ENCODE assay signal across 10 cellular contexts in genomic region chr22:21939392-21940319, GRCh38. TPM values are rescaled to one million over a fixed set of nuclear protein-coding genes. Genes with fewer than 3 reads are reported as not detected.
A peak's percentile ranks its signal among the peaks of the same experiment; 100 is the strongest.
DNase-seq lines count a peak whose midpoint lies in the region; ATAC-seq and TF ChIP-seq lines count a peak whose summit lies in the region.
"Had no signal": no experiment of that assay in that cellular context is flagged by ENCODE, and none has a peak within 500 bp of the region (broad histone marks: within the 10 kb centered on the region; RNA-seq: fewer than 3 reads in every experiment).

No MANE protein-coding gene starts in this region.

- H3K27ac ChIP-seq in DND-41 (ENCODE audit: low read length) (no peak overlapping the region; the same call in 1 of the 2 replicates), SJCRH30 (peak overlapping the region; percentile 99), psoas muscle (peak overlapping the region; percentile 84)

- peaks cover 23% of the 10 kb centered on the region for H3K36me3 ChIP-seq in DND-41 (ENCODE audit: insufficient read depth, low read length)
- H3K36me3 ChIP-seq in SJCRH30: peaks cover 11% of the 10 kb centered on the region
- H3K36me3 ChIP-seq in psoas muscle (ENCODE audit: insufficient read depth in 1 of 2, low read depth in 1 of 2): peaks cover 0 to 27% of the 10 kb centered on the region in 2 donors

- 60 to 64% (median 64%) methylated on average over 16 of the region's 16 CpGs for WGBS in psoas muscle, 3 donors

- no peaks in the 10 kb centered on the region for H3K79me2 ChIP-seq in DND-41 (ENCODE audit: insufficient read depth, low read length)

- intact Hi-C loops in psoas muscle (cut with DNase I): loop anchor here (2.0 to 5.0 kb wide), 4 partner anchors 13 to 227 kb away; partner anchors contain the start of genes PPM1F (in 2 of the 2) and MAPK1 (in 1 of the 2)

- H3K4me3 ChIP-seq in DND-41 (ENCODE audit: low read depth in 1 of 2, low read length in 2 of 2) (no peak overlapping the region), SJCRH30 (no peak overlapping the region), fibroblast of mammary gland (ENCODE audit: control insufficient read depth, low read depth, low read length) (no peak overlapping the region), psoas muscle (peak overlapping the region; percentile 59)

- TF ChIP-seq CTCF in DND-41 (IDR thresholded peaks at IDR 0.05; ENCODE audit: borderline replicate concordance, extremely low read depth, low read length, poor library complexity, severe bottlenecking) (peak; percentile 6), fibroblast of mammary gland (conservative IDR thresholded peaks at IDR 0.05; ENCODE audit: control insufficient read depth, insufficient read depth, low read depth, low read length) (no peak), psoas muscle (IDR thresholded peaks at IDR 0.05) (no peak)

- no peaks in the 10 kb centered on the region for H4K20me1 ChIP-seq in DND-41 (ENCODE audit: insufficient read depth, low read length)

- H3K4me2 ChIP-seq in DND-41 (ENCODE audit: insufficient read depth, low read length): no peak overlapping the region

- H3K9me3 ChIP-seq in DND-41 (ENCODE audit: insufficient read depth, low read length, severe bottlenecking) (no peaks in the 10 kb centered on the region), SJCRH30 (replicated peaks) (no peaks in the 10 kb centered on the region), psoas muscle (no peaks in the 10 kb centered on the region)

- no peak overlapping the region for H3K9ac ChIP-seq in DND-41 (ENCODE audit: low read depth, low read length)

- H3K27me3 ChIP-seq in DND-41 (ENCODE audit: insufficient read depth, low read length, poor library complexity) (no peaks in the 10 kb centered on the region), SJCRH30 (no peaks in the 10 kb centered on the region), psoas muscle (ENCODE audit: insufficient read depth in 3 of 3, low read length in 2 of 3) (no peaks in the 10 kb centered on the region)

- DNase-seq in DND-41: no peak
- no peak for DNase-seq in SJCRH30
- peak; percentile 57 for DNase-seq in fibroblast of mammary gland (ENCODE audit: low read depth)
- no peak for DNase-seq in psoas muscle
- no peak for DNase-seq in midbrain (lab: John Stamatoyannopoulos, UW)
- DNase-seq: activated CD4-positive, alpha-beta T cell treated with anti-CD3 and anti-CD28 coated beads for 4 hours; NCI-H146 had no signal

- H2AFZ ChIP-seq in DND-41 (ENCODE audit: low read depth, low read length): no peak overlapping the region

- H3K4me1 ChIP-seq in DND-41 (ENCODE audit: insufficient read depth, low read length) (peaks cover 24% of the 10 kb centered on the region), SJCRH30 (peaks cover 46% of the 10 kb centered on the region), psoas muscle (peaks cover 40% of the 10 kb centered on the region)

- no peak for ATAC-seq in DND-41 (ENCODE audit: insufficient read depth, low read depth)
- ATAC-seq in psoas muscle: no peak
- ATAC-seq in GM19463 (IDR thresholded peaks at IDR 0.05; ENCODE audit: unreplicated experiment): no peak
- no peak for ATAC-seq in HG03354 (IDR thresholded peaks at IDR 0.05; ENCODE audit: poor library complexity, severe bottlenecking, unreplicated experiment)
- no peak for ATAC-seq in GM21390 (IDR thresholded peaks at IDR 0.05; ENCODE audit: unreplicated experiment)

RNA-seq across cellular contexts. Expression of gene PPM1F, which starts 13.0 kb away (rescaled TPM):
- total RNA-seq in SJCRH30 (2014; rRNA removed; shearing (Covaris generic)): 47.8 and 49.4 TPM in 2 replicates
- 10 to 100 TPM; 11.9 to 29.5 (median 15.7) TPM for total RNA-seq in psoas muscle
- polyA plus RNA-seq in psoas muscle: 10 to 100 TPM in 2 of 3 donors, 1 to 10 TPM in 1; 8.1 to 13.1 (median 11.8) TPM

RNA-seq across cellular contexts. Expression of gene TOP3B, which starts 42.9 kb away (rescaled TPM):
- total RNA-seq in SJCRH30 (2014; rRNA removed; shearing (Covaris generic)): 28.5 and 33.8 TPM in 2 replicates
- 10 to 100 TPM in 1 of 4 donors, 1 to 10 TPM in 3; 5.4 to 12.2 (median 9.0) TPM for total RNA-seq in psoas muscle
- polyA plus RNA-seq in psoas muscle: 10 to 100 TPM in 1 of 3 donors, 1 to 10 TPM in 2; 6.4 to 13.5 (median 8.1) TPM
